ENCODE assay signal across 3 cellular contexts in the genomic region with DNA sequence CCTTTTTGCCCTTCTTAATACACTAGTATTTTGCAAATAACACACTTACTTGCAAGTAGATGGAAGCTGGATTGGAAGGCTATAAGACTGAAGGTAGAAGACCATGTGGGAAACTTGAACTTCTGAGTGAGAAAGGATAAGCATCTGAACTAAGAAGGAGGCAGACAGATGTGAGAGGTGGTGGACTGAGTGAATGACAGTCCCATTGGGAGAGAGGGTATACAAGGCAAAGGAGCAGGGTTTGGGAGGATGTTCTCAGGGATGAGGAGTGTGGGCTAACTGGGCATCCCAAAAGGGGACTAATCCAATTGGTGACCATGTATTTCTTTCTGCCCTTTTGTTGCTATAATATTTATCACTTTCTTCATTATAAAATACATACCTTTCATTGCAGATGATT.
TF ChIP-seq lines count a peak whose summit lies in the region.

No MANE protein-coding gene starts in this region.

TF ChIP-seq in A549, 52 proteins besides CTCF, POLR2A, EP300 and RAD21 (continued from another document):
- TF ChIP-seq ZSCAN20 (CRISPR knock-in tag; IDR thresholded peaks at IDR 0.05): no peak
- no peak for TF ChIP-seq MAFK (IDR thresholded peaks at IDR 0.05; ENCODE audit: partially characterized antibody)
- TF ChIP-seq HDAC2 (IDR thresholded peaks at IDR 0.05): no peak
- TF ChIP-seq EHMT2 (IDR thresholded peaks at IDR 0.05; ENCODE audit: low read depth): no peak
- no peak for TF ChIP-seq KDM5A (IDR thresholded peaks at IDR 0.05)
- no peak for TF ChIP-seq RNF2 (IDR thresholded peaks at IDR 0.05; ENCODE audit: borderline replicate concordance, low read depth)
- TF ChIP-seq, protein P1, sequence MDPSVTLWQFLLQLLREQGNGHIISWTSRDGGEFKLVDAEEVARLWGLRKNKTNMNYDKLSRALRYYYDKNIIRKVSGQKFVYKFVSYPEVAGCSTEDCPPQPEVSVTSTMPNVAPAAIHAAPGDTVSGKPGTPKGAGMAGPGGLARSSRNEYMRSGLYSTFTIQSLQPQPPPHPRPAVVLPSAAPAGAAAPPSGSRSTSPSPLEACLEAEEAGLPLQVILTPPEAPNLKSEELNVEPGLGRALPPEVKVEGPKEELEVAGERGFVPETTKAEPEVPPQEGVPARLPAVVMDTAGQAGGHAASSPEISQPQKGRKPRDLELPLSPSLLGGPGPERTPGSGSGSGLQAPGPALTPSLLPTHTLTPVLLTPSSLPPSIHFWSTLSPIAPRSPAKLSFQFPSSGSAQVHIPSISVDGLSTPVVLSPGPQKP (IDR thresholded peaks at IDR 0.05; ENCODE audit: low read depth, low read length): no peak
- TF ChIP-seq BHLHE40 (IDR thresholded peaks at IDR 0.05; ENCODE audit: low read depth, low read length): no peak
- TF ChIP-seq SREBF2 (IDR thresholded peaks at IDR 0.05): no peak
- no peak for TF ChIP-seq KDM1A (IDR thresholded peaks at IDR 0.05; ENCODE audit: low read depth)
- TF ChIP-seq GATA3 (IDR thresholded peaks at IDR 0.05; ENCODE audit: borderline replicate concordance): no peak
- no peak for TF ChIP-seq JUNB (IDR thresholded peaks at IDR 0.05)

TF ChIP-seq in WTC11, 78 proteins besides CTCF, POLR2A, EP300 and RAD21 (continued from another document):
- TF ChIP-seq, protein P2, sequence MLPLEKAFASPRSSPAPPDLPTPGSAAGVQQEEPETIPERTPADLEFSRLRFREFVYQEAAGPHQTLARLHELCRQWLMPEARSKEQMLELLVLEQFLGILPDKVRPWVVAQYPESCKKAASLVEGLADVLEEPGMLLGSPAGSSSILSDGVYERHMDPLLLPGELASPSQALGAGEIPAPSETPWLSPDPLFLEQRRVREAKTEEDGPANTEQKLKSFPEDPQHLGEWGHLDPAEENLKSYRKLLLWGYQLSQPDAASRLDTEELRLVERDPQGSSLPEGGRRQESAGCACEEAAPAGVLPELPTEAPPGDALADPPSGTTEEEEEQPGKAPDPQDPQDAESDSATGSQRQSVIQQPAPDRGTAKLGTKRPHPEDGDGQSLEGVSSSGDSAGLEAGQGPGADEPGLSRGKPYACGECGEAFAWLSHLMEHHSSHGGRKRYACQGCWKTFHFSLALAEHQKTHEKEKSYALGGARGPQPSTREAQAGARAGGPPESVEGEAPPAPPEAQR (CRISPR knock-in tag; IDR thresholded peaks at IDR 0.05): no peak
- TF ChIP-seq, protein P3, sequence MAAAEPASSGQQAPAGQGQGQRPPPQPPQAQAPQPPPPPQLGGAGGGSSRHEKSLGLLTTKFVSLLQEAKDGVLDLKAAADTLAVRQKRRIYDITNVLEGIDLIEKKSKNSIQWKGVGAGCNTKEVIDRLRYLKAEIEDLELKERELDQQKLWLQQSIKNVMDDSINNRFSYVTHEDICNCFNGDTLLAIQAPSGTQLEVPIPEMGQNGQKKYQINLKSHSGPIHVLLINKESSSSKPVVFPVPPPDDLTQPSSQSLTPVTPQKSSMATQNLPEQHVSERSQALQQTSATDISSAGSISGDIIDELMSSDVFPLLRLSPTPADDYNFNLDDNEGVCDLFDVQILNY (CRISPR knock-in tag; IDR thresholded peaks at IDR 0.05): no peak
- TF ChIP-seq RORB (CRISPR knock-in tag; IDR thresholded peaks at IDR 0.05) (no peak), ZNF416 (CRISPR knock-in tag; IDR thresholded peaks at IDR 0.05) (no peak), TEAD4 (CRISPR knock-in tag; IDR thresholded peaks at IDR 0.05) (no peak), TCF7 (CRISPR knock-in tag; IDR thresholded peaks at IDR 0.05; ENCODE audit: low read depth) (no peak), NFATC4 (CRISPR knock-in tag; IDR thresholded peaks at IDR 0.05) (no peak)
- TF ChIP-seq, protein P4, sequence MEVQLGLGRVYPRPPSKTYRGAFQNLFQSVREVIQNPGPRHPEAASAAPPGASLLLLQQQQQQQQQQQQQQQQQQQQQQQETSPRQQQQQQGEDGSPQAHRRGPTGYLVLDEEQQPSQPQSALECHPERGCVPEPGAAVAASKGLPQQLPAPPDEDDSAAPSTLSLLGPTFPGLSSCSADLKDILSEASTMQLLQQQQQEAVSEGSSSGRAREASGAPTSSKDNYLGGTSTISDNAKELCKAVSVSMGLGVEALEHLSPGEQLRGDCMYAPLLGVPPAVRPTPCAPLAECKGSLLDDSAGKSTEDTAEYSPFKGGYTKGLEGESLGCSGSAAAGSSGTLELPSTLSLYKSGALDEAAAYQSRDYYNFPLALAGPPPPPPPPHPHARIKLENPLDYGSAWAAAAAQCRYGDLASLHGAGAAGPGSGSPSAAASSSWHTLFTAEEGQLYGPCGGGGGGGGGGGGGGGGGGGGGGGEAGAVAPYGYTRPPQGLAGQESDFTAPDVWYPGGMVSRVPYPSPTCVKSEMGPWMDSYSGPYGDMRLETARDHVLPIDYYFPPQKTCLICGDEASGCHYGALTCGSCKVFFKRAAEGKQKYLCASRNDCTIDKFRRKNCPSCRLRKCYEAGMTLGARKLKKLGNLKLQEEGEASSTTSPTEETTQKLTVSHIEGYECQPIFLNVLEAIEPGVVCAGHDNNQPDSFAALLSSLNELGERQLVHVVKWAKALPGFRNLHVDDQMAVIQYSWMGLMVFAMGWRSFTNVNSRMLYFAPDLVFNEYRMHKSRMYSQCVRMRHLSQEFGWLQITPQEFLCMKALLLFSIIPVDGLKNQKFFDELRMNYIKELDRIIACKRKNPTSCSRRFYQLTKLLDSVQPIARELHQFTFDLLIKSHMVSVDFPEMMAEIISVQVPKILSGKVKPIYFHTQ (CRISPR knock-in tag; IDR thresholded peaks at IDR 0.05): no peak
- TF ChIP-seq, protein P5, sequence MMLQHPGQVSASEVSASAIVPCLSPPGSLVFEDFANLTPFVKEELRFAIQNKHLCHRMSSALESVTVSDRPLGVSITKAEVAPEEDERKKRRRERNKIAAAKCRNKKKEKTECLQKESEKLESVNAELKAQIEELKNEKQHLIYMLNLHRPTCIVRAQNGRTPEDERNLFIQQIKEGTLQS (CRISPR knock-in tag; conservative IDR thresholded peaks at IDR 0.05): no peak

TF ChIP-seq in SK-N-SH, 30 proteins besides CTCF, POLR2A, EP300 and RAD21 (continued from another document):
- TF ChIP-seq, protein P6, sequence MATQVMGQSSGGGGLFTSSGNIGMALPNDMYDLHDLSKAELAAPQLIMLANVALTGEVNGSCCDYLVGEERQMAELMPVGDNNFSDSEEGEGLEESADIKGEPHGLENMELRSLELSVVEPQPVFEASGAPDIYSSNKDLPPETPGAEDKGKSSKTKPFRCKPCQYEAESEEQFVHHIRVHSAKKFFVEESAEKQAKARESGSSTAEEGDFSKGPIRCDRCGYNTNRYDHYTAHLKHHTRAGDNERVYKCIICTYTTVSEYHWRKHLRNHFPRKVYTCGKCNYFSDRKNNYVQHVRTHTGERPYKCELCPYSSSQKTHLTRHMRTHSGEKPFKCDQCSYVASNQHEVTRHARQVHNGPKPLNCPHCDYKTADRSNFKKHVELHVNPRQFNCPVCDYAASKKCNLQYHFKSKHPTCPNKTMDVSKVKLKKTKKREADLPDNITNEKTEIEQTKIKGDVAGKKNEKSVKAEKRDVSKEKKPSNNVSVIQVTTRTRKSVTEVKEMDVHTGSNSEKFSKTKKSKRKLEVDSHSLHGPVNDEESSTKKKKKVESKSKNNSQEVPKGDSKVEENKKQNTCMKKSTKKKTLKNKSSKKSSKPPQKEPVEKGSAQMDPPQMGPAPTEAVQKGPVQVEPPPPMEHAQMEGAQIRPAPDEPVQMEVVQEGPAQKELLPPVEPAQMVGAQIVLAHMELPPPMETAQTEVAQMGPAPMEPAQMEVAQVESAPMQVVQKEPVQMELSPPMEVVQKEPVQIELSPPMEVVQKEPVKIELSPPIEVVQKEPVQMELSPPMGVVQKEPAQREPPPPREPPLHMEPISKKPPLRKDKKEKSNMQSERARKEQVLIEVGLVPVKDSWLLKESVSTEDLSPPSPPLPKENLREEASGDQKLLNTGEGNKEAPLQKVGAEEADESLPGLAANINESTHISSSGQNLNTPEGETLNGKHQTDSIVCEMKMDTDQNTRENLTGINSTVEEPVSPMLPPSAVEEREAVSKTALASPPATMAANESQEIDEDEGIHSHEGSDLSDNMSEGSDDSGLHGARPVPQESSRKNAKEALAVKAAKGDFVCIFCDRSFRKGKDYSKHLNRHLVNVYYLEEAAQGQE (IDR thresholded peaks at IDR 0.05; ENCODE audit: low read depth, low read length): no peak
- TF ChIP-seq, protein P7, sequence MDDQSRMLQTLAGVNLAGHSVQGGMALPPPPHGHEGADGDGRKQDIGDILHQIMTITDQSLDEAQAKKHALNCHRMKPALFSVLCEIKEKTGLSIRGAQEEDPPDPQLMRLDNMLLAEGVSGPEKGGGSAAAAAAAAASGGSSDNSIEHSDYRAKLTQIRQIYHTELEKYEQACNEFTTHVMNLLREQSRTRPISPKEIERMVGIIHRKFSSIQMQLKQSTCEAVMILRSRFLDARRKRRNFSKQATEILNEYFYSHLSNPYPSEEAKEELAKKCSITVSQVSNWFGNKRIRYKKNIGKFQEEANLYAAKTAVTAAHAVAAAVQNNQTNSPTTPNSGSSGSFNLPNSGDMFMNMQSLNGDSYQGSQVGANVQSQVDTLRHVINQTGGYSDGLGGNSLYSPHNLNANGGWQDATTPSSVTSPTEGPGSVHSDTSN (IDR thresholded peaks at IDR 0.05): no peak
- no peak for TF ChIP-seq FOXM1 (IDR thresholded peaks at IDR 0.05; ENCODE audit: low read depth)
TF ChIP-seq in SK-N-SH: peak in this region for 0.
